8 cellular contexts compared by ENCODE assay signal in genomic region chr5:35202319-35203111, GRCh38. TPM values are rescaled to one million over a fixed set of nuclear protein-coding genes. Genes with fewer than 3 reads are reported as not detected.
DNase-seq lines count a peak whose midpoint lies in the region; ATAC-seq, FAIRE-seq and TF ChIP-seq lines count a peak whose summit lies in the region.

No MANE protein-coding gene starts in this region.

- no peak overlapping the region for H3K4me2 ChIP-seq in A549
- peak overlapping the region; percentile 81 for H3K4me2 ChIP-seq in OCI-LY3 (ENCODE audit: low read length)

- TF ChIP-seq CTCF in A549 (IDR thresholded peaks at IDR 0.05) (peak; percentile 43), GM12864 (IDR thresholded peaks at IDR 0.05; ENCODE audit: low read depth, low read length, missing control alignments) (peak; percentile 64), OCI-LY3 (IDR thresholded peaks at IDR 0.05; ENCODE audit: low read depth, low read length) (peak; percentile 68), kidney epithelial cell (IDR thresholded peaks at IDR 0.05; ENCODE audit: insufficient read depth, low read length, poor library complexity, severe bottlenecking) (peak; percentile 65)

- TF ChIP-seq EP300 in A549 (IDR thresholded peaks at IDR 0.05), result no peak

- no peak for TF ChIP-seq POLR2A in A549 (IDR thresholded peaks at IDR 0.05; ENCODE audit: low read length)

- H3K27ac ChIP-seq in A549 (no peak overlapping the region), OCI-LY3 (ENCODE audit: low read length) (no peak overlapping the region)

- CTCF ChIA-PET in A549 (lab: Yijun Ruan, JAX), result interaction anchor here (0.9 to 1.4 kb wide), 5 partner anchors 9 to 724 kb away, joined by 3 to 6 read pairs (median 4); no protein-coding TSS in a partner anchor

- WGBS in A549 (ENCODE audit: missing lambda C conversion rate), result 1% methylated on average over 5 of the region's 5 CpGs

- H3K9ac ChIP-seq in OCI-LY3 (ENCODE audit: low read length), result no peak overlapping the region

- H3K4me3 ChIP-seq in A549 (no peak overlapping the region), GM12864 (ENCODE audit: low read depth, low read length) (no peak overlapping the region), OCI-LY3 (ENCODE audit: low read length) (peak overlapping the region; percentile 67), kidney epithelial cell (ENCODE audit: low read depth, low read length) (no peak overlapping the region)

- H3K9me3 ChIP-seq in A549 (no peaks in the 10 kb centered on the region), OCI-LY3 (ENCODE audit: insufficient read depth, low read length) (no peaks in the 10 kb centered on the region)

- DNase-seq in A549 (ENCODE audit: low read depth in 1 of 2, low spot score in 1 of 2) (peak; percentile 42 to 58), GM12864 (ENCODE audit: low read depth) (peak; percentile 31), astrocyte of the hippocampus (ENCODE audit: low read depth, low spot score) (peak; percentile 45), kidney epithelial cell (ENCODE audit: low read depth) (no peak), middle frontal gyrus (ENCODE audit: extremely low spot score, low spot score) (no peak)
- DNase-seq in stimulated activated naive CD8-positive, alpha-beta T cell treated with anti-CD3 and anti-CD28 coated beads, Interleukin-15, Interleukin-2, amounts not matched to agents 100 U/mL and 50 U/mL, for 24 hours, result peak; percentile 45

- no peaks in the 10 kb centered on the region for H3K79me2 ChIP-seq in OCI-LY3 (ENCODE audit: low read length)

- H2AFZ ChIP-seq in OCI-LY3 (ENCODE audit: low read depth, low read length), result 0 out of 2 replicates have a peak overlapping the region, but pooled peaks have one; percentile 72

- POLR2A ChIA-PET in A549 (lab: Yijun Ruan, JAX), result no interaction called here

- H4K20me1 ChIP-seq in OCI-LY3 (ENCODE audit: insufficient read depth, low read length), result no peaks in the 10 kb centered on the region

- H3K4me1 ChIP-seq in A549 (no peaks in the 10 kb centered on the region), OCI-LY3 (ENCODE audit: low read length) (peaks cover 6% of the 10 kb centered on the region; the same call in 1 of the 2 replicates)

- H3K36me3 ChIP-seq in OCI-LY3 (replicated peaks; ENCODE audit: low read depth, low read length), result no peaks in the 10 kb centered on the region
- no peaks in the 10 kb centered on the region for H3K36me3 ChIP-seq in kidney epithelial cell (ENCODE audit: control insufficient read depth, insufficient read depth, low read length)

- FAIRE-seq in A549 (lab: Jason Lieb, UNC), result no peak

- peak; percentile 29 to 39; a peak in 3 of 5 replicates for TF ChIP-seq RAD21 in A549 (conservative IDR thresholded peaks at IDR 0.05 in 1 of 2, IDR thresholded peaks at IDR 0.05 in 1 of 2)

- ATAC-seq in A549 (peak; percentile 89 to 96), HG02973 (IDR thresholded peaks at IDR 0.05; ENCODE audit: unreplicated experiment) (peak; percentile 73)
- ATAC-seq in stimulated activated naive CD8-positive, alpha-beta T cell treated with anti-CD3 and anti-CD28 coated beads, Interleukin-15, Interleukin-2, amounts not matched to agents 100 U/mL and 50 U/mL, for 24 hours, result peak; percentile 46

- H3K27me3 ChIP-seq in OCI-LY3 (ENCODE audit: low read depth, low read length), result no peaks in the 10 kb centered on the region
- no peaks in the 10 kb centered on the region for H3K27me3 ChIP-seq in kidney epithelial cell (ENCODE audit: control insufficient read depth, insufficient read depth, low read length)

TF ChIP-seq in A549, 52 proteins besides CTCF, POLR2A, EP300 and RAD21:
- TF ChIP-seq HDAC2 (IDR thresholded peaks at IDR 0.05), result no peak
- no peak for TF ChIP-seq MAX (IDR thresholded peaks at IDR 0.05)
- no peak for TF ChIP-seq RFX5 (IDR thresholded peaks at IDR 0.05)
- TF ChIP-seq SMC3 (IDR thresholded peaks at IDR 0.05), result 0 out of 3 replicates have a peak, but pooled peaks have one; percentile 23

RNA-seq across cellular contexts. Expression of gene PRLR, which starts 27.8 kb away (rescaled TPM):
- 0.09 TPM in 1 of 2 replicates, not detected in the other for polyA plus RNA-seq in A549 (2011; rRNA removed)
- polyA plus RNA-seq in A549 (2012; cell fraction: cytosol; rRNA removed), result not detected in 2 replicates
- not detected in 2 replicates for polyA plus RNA-seq in A549 (2012; cell fraction: nucleus; rRNA removed)
- polyA plus RNA-seq in A549 (2017; fragmentation: RNase III; extraction: RNeasy Plus Mini Kit Qiagen cat#74134 plus additional on column Dnase treatment), result 0.07 TPM in 1 of 3 replicates, not detected in the others
- 0.21 TPM in 1 of 2 replicates, not detected in the other for polyA minus RNA-seq in A549 (2011; rRNA and poly(A)+ RNA removed)
- 1.8 and 3.8 TPM in 2 replicates for total RNA-seq in kidney epithelial cell

Comparison
In these comparisons a context has a peak if more than half of its experiments do, and no peak if none do; other contexts are left out.
1. DNase-seq: peak in A549 (2 of 2), GM12864 (single experiment), astrocyte of the hippocampus (single experiment) and stimulated activated naive CD8-positive, alpha-beta T cell treated with anti-CD3 and anti-CD28 coated beads, Interleukin-15, Interleukin-2, amounts not matched to agents 100 U/mL and 50 U/mL, for 24 hours (single experiment); none in kidney epithelial cell (single experiment) and middle frontal gyrus (single experiment).
2. Peak in every context shown above with its lines, with median percentiles within 50 percentile points of each other: ATAC-seq and CTCF ChIP-seq.